Comparison of ENCODE assay signal across 8 cellular contexts in genomic region chr6:134822920-134823430, GRCh38.
DNase-seq lines count a peak whose midpoint lies in the region; ATAC-seq and TF ChIP-seq lines count a peak whose summit lies in the region.

No MANE protein-coding gene starts in this region.

- peak; percentile 92 for TF ChIP-seq CTCF in KMS-11 (conservative IDR thresholded peaks at IDR 0.05; ENCODE audit: low read depth, low read length)
- peak; percentile 82 for TF ChIP-seq CTCF in OCI-LY7 (conservative IDR thresholded peaks at IDR 0.05; ENCODE audit: low read length)
- peak; percentile 94 for TF ChIP-seq CTCF in left ventricle myocardium inferior (IDR thresholded peaks at IDR 0.05; ENCODE audit: borderline replicate concordance)
- peak; percentile 86 for TF ChIP-seq CTCF in psoas muscle (IDR thresholded peaks at IDR 0.05)

- no TSS peak for BruUV-seq in OCI-LY7 (replicated peaks; lab: Mats Ljungman, UMichigan)

- H3K4me2 ChIP-seq in KMS-11, result no peak overlapping the region
- H3K4me2 ChIP-seq in OCI-LY7 (ENCODE audit: low read length), result no peak overlapping the region

- H3K79me2 ChIP-seq in KMS-11 (ENCODE audit: insufficient read depth, low read depth) (no peaks in the 10 kb centered on the region), OCI-LY7 (ENCODE audit: insufficient read depth, low read depth, low read length) (no peaks in the 10 kb centered on the region)

- H2AFZ ChIP-seq in KMS-11 (ENCODE audit: low read depth), result peak overlapping the region; percentile 66; the same call in 1 of the 2 replicates
- peak overlapping the region; percentile 24; the same call in 1 of the 2 replicates for H2AFZ ChIP-seq in OCI-LY7 (ENCODE audit: low read length)

- H3K9me3 ChIP-seq in OCI-LY7 (ENCODE audit: low read length) (peaks cover 23% of the 10 kb centered on the region; the same call in 1 of the 2 replicates), left ventricle myocardium inferior (replicated peaks) (peaks cover 4% of the 10 kb centered on the region), psoas muscle (no peaks in the 10 kb centered on the region)

- peak; percentile 17 for DNase-seq in GDM1 (lab: John Stamatoyannopoulos, UW)
- peak; percentile 65 for DNase-seq in OCI-LY7 (ENCODE audit: low spot score)
- peak; percentile 87 for DNase-seq in amniotic epithelial cell (ENCODE audit: low read depth)
- peak; percentile 24 for DNase-seq in left ventricle myocardium inferior
- no peak for DNase-seq in psoas muscle

- intact Hi-C loops in OCI-LY7 (cut with micrococcal nuclease; ENCODE audit: unreplicated experiment), result loop anchor here (1.0 to 5.0 kb wide), 2 partner anchors 649 to 666 kb away; no protein-coding TSS in a partner anchor
- intact Hi-C loops in left ventricle myocardium inferior (cut with micrococcal nuclease), result loop anchor here (5.0 kb wide), 1 partner anchor 651 kb away; no protein-coding TSS in a partner anchor
- intact Hi-C loops in psoas muscle (cut with DNase I), result loop anchor here (1.0 to 10.0 kb wide), 8 partner anchors 181 to 666 kb away; no protein-coding TSS in a partner anchor

- H3K4me1 ChIP-seq in KMS-11 (ENCODE audit: low read depth, poor library complexity, severe bottlenecking) (peaks cover 23% of the 10 kb centered on the region), OCI-LY7 (ENCODE audit: insufficient read depth, low read length, poor library complexity, severe bottlenecking) (peaks cover 10% of the 10 kb centered on the region), left ventricle myocardium inferior (peaks cover 15% of the 10 kb centered on the region), psoas muscle (peaks cover 5% of the 10 kb centered on the region)

- H4K20me1 ChIP-seq in KMS-11 (ENCODE audit: insufficient read depth) (no peaks in the 10 kb centered on the region), OCI-LY7 (ENCODE audit: insufficient read depth, low read length) (no peaks in the 10 kb centered on the region)

- CTCF ChIA-PET in OCI-LY7 (lab: Charles Lee; ENCODE audit: unreplicated experiment), result no interaction called here

- H3K27ac ChIP-seq in KMS-11 (no peak overlapping the region), OCI-LY7 (ENCODE audit: low read depth, low read length, poor library complexity, severe bottlenecking) (no peak overlapping the region), left ventricle myocardium inferior (replicated peaks) (no peak overlapping the region), psoas muscle (peak overlapping the region; percentile 3)

- H3K36me3 ChIP-seq in KMS-11 (ENCODE audit: insufficient read depth) (no peaks in the 10 kb centered on the region), OCI-LY7 (ENCODE audit: insufficient read depth, low read length) (no peaks in the 10 kb centered on the region; the same call in 1 of the 2 replicates), left ventricle myocardium inferior (no peaks in the 10 kb centered on the region), psoas muscle (ENCODE audit: insufficient read depth in 1 of 2, low read depth in 1 of 2) (no peaks in the 10 kb centered on the region)

- POLR2A ChIA-PET in OCI-LY7 (lab: Charles Lee), result no interaction called here

- peak; percentile 83 for ATAC-seq in GM21737 (IDR thresholded peaks at IDR 0.05; ENCODE audit: unreplicated experiment)
- ATAC-seq in psoas muscle, result peak; percentile 66 to 84 (median 70)
- no peak for ATAC-seq in GM19035 (IDR thresholded peaks at IDR 0.05; ENCODE audit: unreplicated experiment)

- H3K9me2 ChIP-seq in OCI-LY7 (ENCODE audit: insufficient read depth, low read length), result no peaks in the 10 kb centered on the region

- 6 to 14% (median 8%) methylated on average over 10 of the region's 10 CpGs for WGBS in psoas muscle, 3 donors

- H3K4me3 ChIP-seq in KMS-11 (IDR thresholded peaks at IDR 0.05; ENCODE audit: insufficient read depth, low read depth, low read length) (no peak overlapping the region), OCI-LY7 (ENCODE audit: low read depth, low read length, poor library complexity, severe bottlenecking) (no peak overlapping the region), left ventricle myocardium inferior (no peak overlapping the region), psoas muscle (no peak overlapping the region)

- no peak overlapping the region for H3K9ac ChIP-seq in KMS-11

- H3K27me3 ChIP-seq in KMS-11 (ENCODE audit: insufficient read depth, low read depth) (no peaks in the 10 kb centered on the region), left ventricle myocardium inferior (ENCODE audit: low read depth) (no peaks in the 10 kb centered on the region), psoas muscle (ENCODE audit: insufficient read depth in 3 of 3, low read length in 2 of 3) (no peaks in the 10 kb centered on the region)

Comparison
In these comparisons a context has a peak if more than half of its experiments do, and no peak if none do; other contexts are left out.
1. DNase-seq: peak in GDM1 (single experiment), OCI-LY7 (single experiment), amniotic epithelial cell (single experiment) and left ventricle myocardium inferior (single experiment); none in psoas muscle (0 of 2).
2. Peak in every context shown above with its lines, with median percentiles within 50 percentile points of each other: CTCF ChIP-seq.